23 cellular contexts compared by ENCODE assay signal in the genomic region with DNA sequence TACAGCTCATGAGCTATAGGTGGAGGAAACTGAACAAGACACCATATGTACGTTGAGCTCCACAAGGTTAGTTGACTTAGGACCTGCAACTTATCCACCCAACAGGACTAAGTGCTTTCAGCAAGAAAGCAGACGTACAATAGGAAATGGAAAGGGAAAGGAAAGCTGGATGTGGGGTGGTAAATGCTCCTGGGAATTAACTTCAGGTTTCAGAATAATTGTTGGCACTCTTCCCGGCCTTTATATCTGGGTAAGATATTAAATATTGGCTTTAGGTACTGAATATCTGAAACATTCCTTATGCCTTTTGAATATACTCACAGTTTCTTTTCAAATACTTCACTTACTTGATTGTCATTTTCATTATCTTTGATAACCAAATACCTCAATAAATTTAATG. TPM values are rescaled to one million over a fixed set of nuclear protein-coding genes. Genes with fewer than 3 reads are reported as not detected.
DNase-seq lines count a peak whose midpoint lies in the region; ATAC-seq and TF ChIP-seq lines count a peak whose summit lies in the region.
"Had no signal": no experiment of that assay in that cellular context is flagged by ENCODE, and none has a peak within 500 bp of the region (broad histone marks: within the 10 kb centered on the region; RNA-seq: fewer than 3 reads in every experiment).

No MANE protein-coding gene starts in this region.

- WGBS in right lobe of liver (ENCODE audit: insufficient coverage, low coverage, low lambda C conversion rate, missing lambda C conversion rate): 86% methylated on average over 3 of the region's 3 CpGs

- TF ChIP-seq POLR2A in right lobe of liver (IDR thresholded peaks at IDR 0.05): no peak

- H3K36me3 ChIP-seq in BE2C (no peaks in the 10 kb centered on the region), right lobe of liver (no peaks in the 10 kb centered on the region)

- H3K4me3 Mint-ChIP-seq in type B pancreatic cell: no peak overlapping the region
- H3K4me3 Mint-ChIP-seq: CD4-positive, CD25-positive, alpha-beta regulatory T cell; CD8-positive, alpha-beta T cell had no signal

- H3K27me3 ChIP-seq in BE2C (no peaks in the 10 kb centered on the region), right lobe of liver (no peaks in the 10 kb centered on the region)
- H3K27me3 ChIP-seq: BLaER1 had no signal

- H3K36me3 Mint-ChIP-seq in type B pancreatic cell: peaks cover 31% of the 10 kb centered on the region

- peak; percentile 16 for DNase-seq in BE2C
- peak; percentile 17 for DNase-seq in D341Med (ENCODE audit: low spot score)
- DNase-seq in dermis blood vessel endothelial cell: peak; percentile 10
- peak; percentile 17 for DNase-seq in retinal pigment epithelial cell (ENCODE audit: low read depth)
- DNase-seq in type B pancreatic cell (ENCODE audit: extremely low spot score, unreplicated experiment): no peak
- DNase-seq in right lobe of liver: no peak
- no peak for DNase-seq in NOMO-1 treated with dmso at 0.1 percent for 144 hours (lab: John Stamatoyannopoulos, UW; ENCODE audit: unreplicated experiment)
- DNase-seq: Caco-2; CD4-positive, CD25-positive, alpha-beta regulatory T cell; CD8-positive, alpha-beta T cell; DMS 273 treated with DMSO at 0.1 percent for 48 hours; DMS79; EL; GDM1; GM23248; H7; HCEC 1CT had no signal

- H3K4me1 ChIP-seq in BE2C (no peaks in the 10 kb centered on the region), right lobe of liver (no peaks in the 10 kb centered on the region)
- H3K4me1 ChIP-seq: Caco-2 had no signal

- no peak overlapping the region for H3K27ac Mint-ChIP-seq in type B pancreatic cell
- H3K27ac Mint-ChIP-seq: CD8-positive, alpha-beta T cell had no signal

- H3K27ac ChIP-seq in right lobe of liver: no peak overlapping the region
- H3K27ac ChIP-seq: BLaER1, C4-2B, GM23248 had no signal

- H3K9me3 ChIP-seq in BE2C (no peaks in the 10 kb centered on the region), right lobe of liver (no peaks in the 10 kb centered on the region)
- H3K9me3 ChIP-seq: BLaER1, Caco-2 had no signal

- no peaks in the 10 kb centered on the region for H3K27me3 Mint-ChIP-seq in type B pancreatic cell
- H3K27me3 Mint-ChIP-seq: CD4-positive, CD25-positive, alpha-beta regulatory T cell had no signal

- no peaks in the 10 kb centered on the region for H3K9me3 Mint-ChIP-seq in type B pancreatic cell
- H3K9me3 Mint-ChIP-seq: CD4-positive, CD25-positive, alpha-beta regulatory T cell; CD8-positive, alpha-beta T cell had no signal

- ATAC-seq in right lobe of liver: no peak
- ATAC-seq: CD8-positive, alpha-beta T cell; GM12878 had no signal

- TF ChIP-seq CTCF in BE2C (IDR thresholded peaks at IDR 0.05; ENCODE audit: low read depth, low read length) (no peak), retinal pigment epithelial cell (conservative IDR thresholded peaks at IDR 0.05; ENCODE audit: low read depth, low read length) (no peak), type B pancreatic cell (conservative IDR thresholded peaks at IDR 0.05) (no peak), right lobe of liver (IDR thresholded peaks at IDR 0.05) (no peak)

- H3K4me1 Mint-ChIP-seq in type B pancreatic cell (ENCODE audit: unreplicated experiment): no peaks in the 10 kb centered on the region

- intact Hi-C loops in right lobe of liver (cut with DNase I): no loop called here

- H3K4me3 ChIP-seq in BE2C (ENCODE audit: low read depth, low read length): no peak overlapping the region
- no peak overlapping the region for H3K4me3 ChIP-seq in retinal pigment epithelial cell (ENCODE audit: low read length)
- no peak overlapping the region for H3K4me3 ChIP-seq in right lobe of liver
- H3K4me3 ChIP-seq: BLaER1, GM12878, GM23248 had no signal

RNA-seq across cellular contexts. Expression of a gene that starts 36.3 kb away (rescaled TPM):
- polyA plus RNA-seq in BE2C (2012; ENCODE audit: insufficient read depth, insufficient read length, low read depth): 4.0 TPM
- total RNA-seq in dermis blood vessel endothelial cell: 7.8 and 9.9 TPM in 2 replicates
- 11.1 and 19.9 TPM in 2 replicates for total RNA-seq in type B pancreatic cell (ENCODE audit: low replicate concordance)
- total RNA-seq in right lobe of liver: 1 to 10 TPM; 1.6 to 3.6 (median 2.5) TPM

RNA-seq across cellular contexts. Expression of a gene that starts 36.3 kb away (rescaled TPM):
- polyA plus RNA-seq in BE2C (2012; ENCODE audit: insufficient read depth, insufficient read length, low read depth): 5.5 TPM
- total RNA-seq in dermis blood vessel endothelial cell (14.0 and 22.8 TPM in 2 replicates), type B pancreatic cell (ENCODE audit: low replicate concordance) (31.9 and 42.3 TPM in 2 replicates), right lobe of liver (10 to 100 TPM in 4 of 6 experiments, 1 to 10 TPM in 2; 7.1 to 12.7 (median 11.1) TPM)

RNA-seq across cellular contexts. Expression of a gene that starts 44.8 kb away (rescaled TPM):
- polyA plus RNA-seq in BE2C (2012; ENCODE audit: insufficient read depth, insufficient read length, low read depth): not detected
- not detected in 2 replicates for total RNA-seq in dermis blood vessel endothelial cell
- not detected in 2 replicates for total RNA-seq in type B pancreatic cell (ENCODE audit: low replicate concordance)
- not detected for total RNA-seq in right lobe of liver
- total RNA-seq: A172; A673; Caco-2; CD4-positive, CD25-positive, alpha-beta regulatory T cell; CD8-positive, alpha-beta T cell; GM12878; GM23248; H1; H7 had no signal
- polyA plus RNA-seq: CD4-positive, CD25-positive, alpha-beta regulatory T cell; GM12878; GM23248; H1 had no signal

Comparison
In these comparisons a context has a peak if more than half of its experiments do, and no peak if none do; other contexts are left out.
1. DNase-seq: peak in BE2C (single experiment), D341Med (single experiment), dermis blood vessel endothelial cell (single experiment) and retinal pigment epithelial cell (single experiment); none in type B pancreatic cell (single experiment), right lobe of liver (0 of 3) and NOMO-1 treated with dmso at 0.1 percent for 144 hours (single experiment).